ENCODE assay signal across 13 cellular contexts in genomic region chr19:41303941-41304340, GRCh38. TPM values are rescaled to one million over a fixed set of nuclear protein-coding genes. Genes with fewer than 3 reads are reported as not detected.
DNase-seq lines count a peak whose midpoint lies in the region; ATAC-seq and TF ChIP-seq lines count a peak whose summit lies in the region.
"Had no signal": no experiment of that assay in that cellular context is flagged by ENCODE, and none has a peak within 500 bp of the region (broad histone marks: within the 10 kb centered on the region; RNA-seq: fewer than 3 reads in every experiment).

No MANE protein-coding gene starts in this region.

- TF ChIP-seq CTCF in mesothelial cell of epicardium (IDR thresholded peaks at IDR 0.05; ENCODE audit: unreplicated experiment): no peak

- intact Hi-C loops in activated T-helper 1 cell treated with anti-CD3 and anti-CD28 coated beads, Interleukin-12 subunit alpha, Interleukin-12 subunit beta, Interleukin-2, Interleukin-4 antibody, amounts not matched to agents 30 ng/mL and 10 ng/mL and 1 ng/mL, durations not matched to agents 14 hours and 24 hours and 36 hours (cut with micrococcal nuclease): no loop called here

- H3K4me3 Mint-ChIP-seq in stimulated activated naive CD8-positive, alpha-beta T cell treated with anti-CD3 and anti-CD28 coated beads, Interleukin-15, Interleukin-2, amounts not matched to agents 100 ng/mL and 50 ng/mL, for 24 hours: peak overlapping the region; percentile 57
- H3K4me3 Mint-ChIP-seq in activated T-helper 1 cell treated with anti-CD3 and anti-CD28 coated beads, Interleukin-12 subunit alpha, Interleukin-12 subunit beta, Interleukin-2, Interleukin-4 antibody, amounts not matched to agents 30 ng/mL and 10 ng/mL and 1 ng/mL, durations not matched to agents 14 hours and 24 hours and 36 hours: peak overlapping the region; percentile 80
- H3K4me3 Mint-ChIP-seq in mesothelial cell of epicardium: no peak overlapping the region
- H3K4me3 Mint-ChIP-seq: type B pancreatic cell had no signal

- peak overlapping the region; percentile 88 for H3K27ac Mint-ChIP-seq in stimulated activated naive CD8-positive, alpha-beta T cell treated with anti-CD3 and anti-CD28 coated beads, Interleukin-15, Interleukin-2, amounts not matched to agents 100 ng/mL and 50 ng/mL, for 24 hours
- H3K27ac Mint-ChIP-seq in activated T-helper 1 cell treated with anti-CD3 and anti-CD28 coated beads, Interleukin-12 subunit alpha, Interleukin-12 subunit beta, Interleukin-2, Interleukin-4 antibody, amounts not matched to agents 30 ng/mL and 10 ng/mL and 1 ng/mL, durations not matched to agents 14 hours and 24 hours and 36 hours: peak overlapping the region; percentile 100
- peak overlapping the region; percentile 21 for H3K27ac Mint-ChIP-seq in mesothelial cell of epicardium
- H3K27ac Mint-ChIP-seq: type B pancreatic cell had no signal

- no peaks in the 10 kb centered on the region for H3K27me3 Mint-ChIP-seq in stimulated activated naive CD8-positive, alpha-beta T cell treated with anti-CD3 and anti-CD28 coated beads, Interleukin-15, Interleukin-2, amounts not matched to agents 100 ng/mL and 50 ng/mL, for 24 hours
- no peaks in the 10 kb centered on the region for H3K27me3 Mint-ChIP-seq in activated T-helper 1 cell treated with anti-CD3 and anti-CD28 coated beads, Interleukin-12 subunit alpha, Interleukin-12 subunit beta, Interleukin-2, Interleukin-4 antibody, amounts not matched to agents 30 ng/mL and 10 ng/mL and 1 ng/mL, durations not matched to agents 14 hours and 24 hours and 36 hours (ENCODE audit: insufficient read depth)
- H3K27me3 Mint-ChIP-seq in mesothelial cell of epicardium (ENCODE audit: low read depth): no peaks in the 10 kb centered on the region
- H3K27me3 Mint-ChIP-seq: type B pancreatic cell had no signal

- H3K9me3 Mint-ChIP-seq in stimulated activated naive CD8-positive, alpha-beta T cell treated with anti-CD3 and anti-CD28 coated beads, Interleukin-15, Interleukin-2, amounts not matched to agents 100 ng/mL and 50 ng/mL, for 24 hours: no peaks in the 10 kb centered on the region
- H3K9me3 Mint-ChIP-seq in activated T-helper 1 cell treated with anti-CD3 and anti-CD28 coated beads, Interleukin-12 subunit alpha, Interleukin-12 subunit beta, Interleukin-2, Interleukin-4 antibody, amounts not matched to agents 30 ng/mL and 10 ng/mL and 1 ng/mL, durations not matched to agents 14 hours and 24 hours and 36 hours: no peaks in the 10 kb centered on the region
- no peaks in the 10 kb centered on the region for H3K9me3 Mint-ChIP-seq in mesothelial cell of epicardium
- H3K9me3 Mint-ChIP-seq: type B pancreatic cell had no signal

- no peak for ATAC-seq in stimulated activated naive CD8-positive, alpha-beta T cell treated with anti-CD3 and anti-CD28 coated beads, Interleukin-15, Interleukin-2, amounts not matched to agents 100 U/mL and 50 U/mL, for 24 hours

- DNase-seq in stimulated activated naive CD8-positive, alpha-beta T cell treated with anti-CD3 and anti-CD28 coated beads, Interleukin-15, Interleukin-2, amounts not matched to agents 100 U/mL and 50 U/mL, for 24 hours: no peak
- DNase-seq in activated T-helper 1 cell treated with anti-CD3 and anti-CD28 coated beads, Interleukin-12 subunit alpha, Interleukin-12 subunit beta, Interleukin-2, Interleukin-4 antibody, amounts not matched to agents 30 ng/mL and 10 ng/mL and 1 ng/mL, durations not matched to agents 14 hours and 24 hours and 36 hours (ENCODE audit: low spot score): no peak
- DNase-seq in mesothelial cell of epicardium (ENCODE audit: low spot score in 2 of 2, unreplicated experiment in 2 of 2) (no peak), dermis blood vessel endothelial cell (no peak)
- DNase-seq in effector CD4-positive, alpha-beta T cell: no peak
- no peak for DNase-seq in activated CD4-positive, CD25-positive, alpha-beta regulatory T cell (lab: John Stamatoyannopoulos, UW)
- DNase-seq: activated CD4-positive, CD25-positive, alpha-beta regulatory T cell treated with anti-CD3 and anti-CD28 coated beads, Interleukin-2, amount 50 U/mL, for 72 hours; DMS79; foreskin melanocyte; NCI-H2029; retina had no signal

- peaks cover 99% of the 10 kb centered on the region for H3K4me1 Mint-ChIP-seq in stimulated activated naive CD8-positive, alpha-beta T cell treated with anti-CD3 and anti-CD28 coated beads, Interleukin-15, Interleukin-2, amounts not matched to agents 100 ng/mL and 50 ng/mL, for 24 hours (ENCODE audit: low read depth)
- H3K4me1 Mint-ChIP-seq in activated T-helper 1 cell treated with anti-CD3 and anti-CD28 coated beads, Interleukin-12 subunit alpha, Interleukin-12 subunit beta, Interleukin-2, Interleukin-4 antibody, amounts not matched to agents 30 ng/mL and 10 ng/mL and 1 ng/mL, durations not matched to agents 14 hours and 24 hours and 36 hours (ENCODE audit: low read depth): peaks cover 90% of the 10 kb centered on the region
- peaks cover 4% of the 10 kb centered on the region for H3K4me1 Mint-ChIP-seq in mesothelial cell of epicardium

- peaks cover 70% of the 10 kb centered on the region for H3K36me3 Mint-ChIP-seq in stimulated activated naive CD8-positive, alpha-beta T cell treated with anti-CD3 and anti-CD28 coated beads, Interleukin-15, Interleukin-2, amounts not matched to agents 100 ng/mL and 50 ng/mL, for 24 hours (ENCODE audit: low read depth)
- H3K36me3 Mint-ChIP-seq in activated T-helper 1 cell treated with anti-CD3 and anti-CD28 coated beads, Interleukin-12 subunit alpha, Interleukin-12 subunit beta, Interleukin-2, Interleukin-4 antibody, amounts not matched to agents 30 ng/mL and 10 ng/mL and 1 ng/mL, durations not matched to agents 14 hours and 24 hours and 36 hours (ENCODE audit: low read depth): peaks cover 57% of the 10 kb centered on the region
- H3K36me3 Mint-ChIP-seq in mesothelial cell of epicardium: peaks cover 36% of the 10 kb centered on the region

RNA-seq across cellular contexts. Expression of gene CCDC97, which starts 6.0 kb away (rescaled TPM):
- 35.3 and 36.1 TPM in 2 replicates for total RNA-seq in activated T-helper 1 cell treated with anti-CD3 and anti-CD28 coated beads, Interleukin-12 subunit alpha, Interleukin-12 subunit beta, Interleukin-2, Interleukin-4 antibody, amounts not matched to agents 30 ng/mL and 10 ng/mL and 1 ng/mL, durations not matched to agents 14 hours and 24 hours and 36 hours
- total RNA-seq in mesothelial cell of epicardium: 40.5 to 41.9 TPM (median 40.6 TPM) in 3 replicates
- 7.5 and 13.2 TPM in 2 replicates for total RNA-seq in dermis blood vessel endothelial cell

RNA-seq across cellular contexts. Expression of gene HNRNPUL1, which starts 39.8 kb away (rescaled TPM):
- total RNA-seq in activated T-helper 1 cell treated with anti-CD3 and anti-CD28 coated beads, Interleukin-12 subunit alpha, Interleukin-12 subunit beta, Interleukin-2, Interleukin-4 antibody, amounts not matched to agents 30 ng/mL and 10 ng/mL and 1 ng/mL, durations not matched to agents 14 hours and 24 hours and 36 hours: 254 and 264 TPM in 2 replicates
- total RNA-seq in mesothelial cell of epicardium: 246 to 262 TPM (median 249 TPM) in 3 replicates
- 63.3 and 171 TPM in 2 replicates for total RNA-seq in dermis blood vessel endothelial cell

RNA-seq across cellular contexts. Expression of gene TGFB1, which starts 49.8 kb away (rescaled TPM):
- total RNA-seq in activated T-helper 1 cell treated with anti-CD3 and anti-CD28 coated beads, Interleukin-12 subunit alpha, Interleukin-12 subunit beta, Interleukin-2, Interleukin-4 antibody, amounts not matched to agents 30 ng/mL and 10 ng/mL and 1 ng/mL, durations not matched to agents 14 hours and 24 hours and 36 hours: 108 and 112 TPM in 2 replicates
- 24.9 to 26.5 TPM (median 25.2 TPM) in 3 replicates for total RNA-seq in mesothelial cell of epicardium
- total RNA-seq in dermis blood vessel endothelial cell: 19.4 and 74.5 TPM in 2 replicates

Comparison
In these comparisons a context has a peak if more than half of its experiments do, and no peak if none do; other contexts are left out.
1. H3K27ac Mint-ChIP-seq: peak in every context shown above with its lines; median percentile 100 in activated T-helper 1 cell treated with anti-CD3 and anti-CD28 coated beads, Interleukin-12 subunit alpha, Interleukin-12 subunit beta, Interleukin-2, Interleukin-4 antibody, amounts not matched to agents 30 ng/mL and 10 ng/mL and 1 ng/mL, durations not matched to agents 14 hours and 24 hours and 36 hours; 88 in stimulated activated naive CD8-positive, alpha-beta T cell treated with anti-CD3 and anti-CD28 coated beads, Interleukin-15, Interleukin-2, amounts not matched to agents 100 ng/mL and 50 ng/mL, for 24 hours; 21 in mesothelial cell of epicardium.